In genomic region chr22:25362215-25362882, GRCh38 we compare ENCODE assay signal across 8 cellular contexts.
DNase-seq lines count a peak whose midpoint lies in the region; ATAC-seq and TF ChIP-seq lines count a peak whose summit lies in the region.

No MANE protein-coding gene starts in this region.

- H3K9me3 Mint-ChIP-seq in CD4-positive, alpha-beta T cell = no peaks in the 10 kb centered on the region
- H3K9me3 Mint-ChIP-seq in activated naive CD8-positive, alpha-beta T cell treated with anti-CD3 and anti-CD28 coated beads for 36 hours = no peaks in the 10 kb centered on the region

- no peaks in the 10 kb centered on the region for H3K9me3 ChIP-seq in CD4-positive, alpha-beta T cell (ENCODE audit: control insufficient read depth, low read length)

- peak; percentile 44 to 71 (median 54) for DNase-seq in CD4-positive, alpha-beta T cell
- DNase-seq in HK-2 (ENCODE audit: unreplicated experiment) (peak; percentile 66), cardiac septum (ENCODE audit: low spot score) (peak; percentile 79), retina (peak; percentile 82)
- DNase-seq in activated naive CD8-positive, alpha-beta T cell treated with anti-CD3 and anti-CD28 coated beads for 36 hours = peak; percentile 69

- H3K4me3 Mint-ChIP-seq in CD4-positive, alpha-beta T cell = no peak overlapping the region
- H3K4me3 Mint-ChIP-seq in activated naive CD8-positive, alpha-beta T cell treated with anti-CD3 and anti-CD28 coated beads for 36 hours = no peak overlapping the region

- CTCF ChIA-PET in CD4-positive, alpha-beta T cell (lab: Charles Lee) = no interaction called here

- H3K27me3 Mint-ChIP-seq in CD4-positive, alpha-beta T cell = no peaks in the 10 kb centered on the region
- no peaks in the 10 kb centered on the region for H3K27me3 Mint-ChIP-seq in activated naive CD8-positive, alpha-beta T cell treated with anti-CD3 and anti-CD28 coated beads for 36 hours

- no peak overlapping the region for H3K27ac ChIP-seq in CD4-positive, alpha-beta T cell (ENCODE audit: low read depth, low read length)

- no peaks in the 10 kb centered on the region for H3K27me3 ChIP-seq in CD4-positive, alpha-beta T cell (ENCODE audit: control insufficient read depth, insufficient read depth, low read length)

- TF ChIP-seq CTCF in CD4-positive, alpha-beta T cell (IDR thresholded peaks at IDR 0.05) = peak; percentile 96

- peak; percentile 49 for ATAC-seq in CD4-positive, alpha-beta T cell (ENCODE audit: poor library complexity)
- ATAC-seq in SK-N-SH treated with all-trans-retinoic acid at 6 μM for 48 hours (peak; percentile 91), GM19324 (IDR thresholded peaks at IDR 0.05; ENCODE audit: low FRiP score, unreplicated experiment) (no peak), HG03108 (IDR thresholded peaks at IDR 0.05; ENCODE audit: unreplicated experiment) (no peak)

- POLR2A ChIA-PET in CD4-positive, alpha-beta T cell (lab: Charles Lee) = no interaction called here

- no peaks in the 10 kb centered on the region for H3K4me1 Mint-ChIP-seq in CD4-positive, alpha-beta T cell (ENCODE audit: low read depth)
- H3K4me1 Mint-ChIP-seq in activated naive CD8-positive, alpha-beta T cell treated with anti-CD3 and anti-CD28 coated beads for 36 hours = peaks cover 2% of the 10 kb centered on the region

- intact Hi-C loops in CD4-positive, alpha-beta T cell (cut with DNase I, micrococcal nuclease) = loop anchor here (5.0 to 10.0 kb wide), 3 partner anchors 280 to 412 kb away; no protein-coding TSS in a partner anchor
- intact Hi-C loops in cardiac septum (cut with DNase I) = loop anchor here (5.0 kb wide), 3 partner anchors 40 to 85 kb away; no protein-coding TSS in a partner anchor

- H3K36me3 Mint-ChIP-seq in CD4-positive, alpha-beta T cell (ENCODE audit: low read depth) = peaks cover 16% of the 10 kb centered on the region
- H3K36me3 Mint-ChIP-seq in activated naive CD8-positive, alpha-beta T cell treated with anti-CD3 and anti-CD28 coated beads for 36 hours = peaks cover 1% of the 10 kb centered on the region

- H3K27ac Mint-ChIP-seq in CD4-positive, alpha-beta T cell = no peak overlapping the region
- H3K27ac Mint-ChIP-seq in activated naive CD8-positive, alpha-beta T cell treated with anti-CD3 and anti-CD28 coated beads for 36 hours = no peak overlapping the region

TF ChIP-seq in SK-N-SH treated with all-trans-retinoic acid at 6 μM for 48 hours, 23 proteins besides CTCF, POLR2A, EP300 and RAD21:
- TF ChIP-seq PATZ1 (CRISPR knock-in tag; IDR thresholded peaks at IDR 0.05; ENCODE audit: borderline replicate concordance) (no peak), ZFP3 (CRISPR knock-in tag; IDR thresholded peaks at IDR 0.05) (no peak), SNAI2 (CRISPR knock-in tag; IDR thresholded peaks at IDR 0.05) (no peak), ZNF565 (CRISPR knock-in tag; conservative IDR thresholded peaks at IDR 0.05; ENCODE audit: low read depth) (no peak), POU6F1 (CRISPR knock-in tag; IDR thresholded peaks at IDR 0.05; ENCODE audit: borderline replicate concordance, low read depth) (no peak), BACH2 (CRISPR knock-in tag; IDR thresholded peaks at IDR 0.05; ENCODE audit: borderline replicate concordance) (no peak), ZNF70 (CRISPR knock-in tag; IDR thresholded peaks at IDR 0.05) (no peak), TSHZ2 (CRISPR knock-in tag; IDR thresholded peaks at IDR 0.05) (no peak), CSRNP3 (CRISPR knock-in tag; IDR thresholded peaks at IDR 0.05) (no peak), PPARA (CRISPR knock-in tag; IDR thresholded peaks at IDR 0.05; ENCODE audit: borderline replicate concordance) (no peak), ZFP30 (CRISPR knock-in tag; IDR thresholded peaks at IDR 0.05) (no peak), ESRRG (CRISPR knock-in tag; IDR thresholded peaks at IDR 0.05) (no peak), TOX (CRISPR knock-in tag; IDR thresholded peaks at IDR 0.05; ENCODE audit: borderline replicate concordance) (no peak), RARB (CRISPR knock-in tag; IDR thresholded peaks at IDR 0.05) (no peak), OSR1 (CRISPR knock-in tag; IDR thresholded peaks at IDR 0.05) (no peak), ZNF8 (CRISPR knock-in tag; IDR thresholded peaks at IDR 0.05) (no peak), CREB5 (CRISPR knock-in tag; IDR thresholded peaks at IDR 0.05; ENCODE audit: low read depth) (no peak), ZC3H10 (CRISPR knock-in tag; IDR thresholded peaks at IDR 0.05) (no peak), TCF4 (CRISPR knock-in tag; IDR thresholded peaks at IDR 0.05; ENCODE audit: borderline replicate concordance) (no peak), CSDC2 (CRISPR knock-in tag; IDR thresholded peaks at IDR 0.05) (no peak)

Comparison
In these comparisons a context has a peak if more than half of its experiments do, and no peak if none do; other contexts are left out.
1. ATAC-seq: peak in CD4-positive, alpha-beta T cell (single experiment) and SK-N-SH treated with all-trans-retinoic acid at 6 μM for 48 hours (single experiment); none in GM19324 (single experiment) and HG03108 (single experiment).
2. Peak in every context shown above with its lines, with median percentiles within 50 percentile points of each other: DNase-seq.